In the genomic region with DNA sequence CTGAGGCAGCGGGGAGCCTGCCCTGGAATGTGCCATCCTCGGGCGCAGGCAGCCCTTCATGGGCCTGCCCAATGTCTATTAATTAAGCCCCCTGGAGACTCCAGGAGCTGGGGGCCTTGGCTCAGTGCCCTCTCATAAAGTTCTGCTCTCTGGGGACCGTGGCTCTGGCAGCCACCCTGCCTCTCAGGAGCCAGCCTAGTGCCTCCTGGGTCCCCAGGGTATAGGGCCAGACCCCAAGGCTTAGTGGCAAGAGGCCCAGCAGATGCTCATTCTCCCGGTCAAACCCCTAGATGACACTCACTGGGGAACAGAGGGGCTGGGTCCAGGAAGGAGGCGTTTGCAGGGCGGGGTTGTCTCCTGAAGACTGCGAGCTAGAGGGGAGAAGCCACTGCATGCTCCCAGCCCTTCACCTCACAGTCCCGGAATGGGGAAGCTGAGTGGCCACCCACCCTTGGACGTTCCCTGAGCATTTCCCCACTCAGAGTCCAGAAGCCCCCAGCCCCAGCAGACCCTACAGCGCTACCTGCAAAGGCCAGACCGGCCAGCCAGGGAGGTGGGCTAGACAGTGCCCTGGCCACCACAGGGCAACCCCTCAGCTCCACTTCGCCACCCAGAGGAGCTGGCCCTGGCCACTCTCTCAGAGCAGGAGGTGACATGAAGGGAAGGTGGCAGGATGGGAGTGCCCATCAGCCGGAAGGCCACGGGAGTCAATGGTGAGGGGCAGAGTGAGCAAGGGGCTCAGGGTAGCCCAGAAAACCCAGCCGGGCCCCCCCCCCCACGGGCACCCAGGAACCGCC, we compare ENCODE assay signal across 1 cellular context.
TF ChIP-seq lines count a peak whose summit lies in the region.

No MANE protein-coding gene starts in this region.

TF ChIP-seq in HepG2, 621 proteins besides CTCF, POLR2A, EP300 and RAD21 (continued from another document):
- TF ChIP-seq, protein P1, sequence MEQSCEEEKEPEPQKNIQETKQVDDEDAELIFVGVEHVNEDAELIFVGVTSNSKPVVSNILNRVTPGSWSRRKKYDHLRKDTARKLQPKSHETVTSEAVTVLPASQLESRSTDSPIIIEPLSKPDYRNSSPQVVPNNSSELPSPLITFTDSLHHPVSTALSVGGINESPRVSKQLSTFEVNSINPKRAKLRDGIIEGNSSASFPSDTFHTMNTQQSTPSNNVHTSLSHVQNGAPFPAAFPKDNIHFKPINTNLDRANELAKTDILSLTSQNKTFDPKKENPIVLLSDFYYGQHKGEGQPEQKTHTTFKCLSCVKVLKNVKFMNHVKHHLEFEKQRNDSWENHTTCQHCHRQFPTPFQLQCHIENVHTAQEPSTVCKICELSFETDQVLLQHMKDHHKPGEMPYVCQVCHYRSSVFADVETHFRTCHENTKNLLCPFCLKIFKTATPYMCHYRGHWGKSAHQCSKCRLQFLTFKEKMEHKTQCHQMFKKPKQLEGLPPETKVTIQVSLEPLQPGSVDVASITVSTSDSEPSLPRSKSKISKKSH (CRISPR knock-in tag; IDR thresholded peaks at IDR 0.05; ENCODE audit: borderline replicate concordance): no peak
- TF ChIP-seq ONECUT2 (CRISPR knock-in tag; IDR thresholded peaks at IDR 0.05) (no peak), ZNF33B (CRISPR knock-in tag; IDR thresholded peaks at IDR 0.05) (no peak), REPIN1 (CRISPR knock-in tag; IDR thresholded peaks at IDR 0.05; ENCODE audit: borderline replicate concordance, low read depth) (no peak), ETV5 (CRISPR knock-in tag; IDR thresholded peaks at IDR 0.05; ENCODE audit: borderline replicate concordance) (no peak), POGZ (CRISPR knock-in tag; IDR thresholded peaks at IDR 0.05) (no peak), FOSL1 (CRISPR knock-in tag; IDR thresholded peaks at IDR 0.05; ENCODE audit: borderline replicate concordance) (no peak), NFE2 (CRISPR knock-in tag; IDR thresholded peaks at IDR 0.05) (no peak), JARID2 (CRISPR knock-in tag; IDR thresholded peaks at IDR 0.05; ENCODE audit: insufficient replicate concordance) (no peak), HNRNPLL (IDR thresholded peaks at IDR 0.05; ENCODE audit: low read depth, low read length, poor library complexity, severe bottlenecking) (no peak), SRSF9 (IDR thresholded peaks at IDR 0.05; ENCODE audit: borderline replicate concordance, insufficient read depth, low read depth, low read length, poor library complexity, severe bottlenecking) (no peak), ZNF513 (CRISPR knock-in tag; conservative IDR thresholded peaks at IDR 0.05) (no peak)
- TF ChIP-seq, protein P2, sequence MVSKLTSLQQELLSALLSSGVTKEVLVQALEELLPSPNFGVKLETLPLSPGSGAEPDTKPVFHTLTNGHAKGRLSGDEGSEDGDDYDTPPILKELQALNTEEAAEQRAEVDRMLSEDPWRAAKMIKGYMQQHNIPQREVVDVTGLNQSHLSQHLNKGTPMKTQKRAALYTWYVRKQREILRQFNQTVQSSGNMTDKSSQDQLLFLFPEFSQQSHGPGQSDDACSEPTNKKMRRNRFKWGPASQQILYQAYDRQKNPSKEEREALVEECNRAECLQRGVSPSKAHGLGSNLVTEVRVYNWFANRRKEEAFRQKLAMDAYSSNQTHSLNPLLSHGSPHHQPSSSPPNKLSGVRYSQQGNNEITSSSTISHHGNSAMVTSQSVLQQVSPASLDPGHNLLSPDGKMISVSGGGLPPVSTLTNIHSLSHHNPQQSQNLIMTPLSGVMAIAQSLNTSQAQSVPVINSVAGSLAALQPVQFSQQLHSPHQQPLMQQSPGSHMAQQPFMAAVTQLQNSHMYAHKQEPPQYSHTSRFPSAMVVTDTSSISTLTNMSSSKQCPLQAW (CRISPR knock-in tag; IDR thresholded peaks at IDR 0.05): no peak
